Comparison of ENCODE assay signal across 8 cellular contexts in the genomic region with DNA sequence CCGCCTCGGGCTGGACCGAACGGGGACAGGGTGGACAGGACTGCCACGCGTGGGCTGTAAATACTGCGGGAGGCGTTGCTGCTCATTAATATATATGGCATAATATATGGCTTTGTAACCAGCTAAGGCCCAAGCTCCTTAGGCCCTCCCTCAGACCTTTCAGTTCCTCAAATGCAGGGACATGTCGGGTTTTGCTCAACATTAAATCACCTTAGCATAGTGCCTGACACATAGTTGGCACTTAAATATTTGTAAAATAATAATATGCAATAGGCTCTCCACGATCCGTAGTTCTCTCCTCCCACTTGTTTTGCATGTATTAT. TPM values are rescaled to one million over a fixed set of nuclear protein-coding genes. Genes with fewer than 3 reads are reported as not detected.
DNase-seq lines count a peak whose midpoint lies in the region; ATAC-seq and TF ChIP-seq lines count a peak whose summit lies in the region.

No MANE protein-coding gene starts in this region.

- no peak for TF ChIP-seq CTCF in fibroblast of lung (conservative IDR thresholded peaks at IDR 0.05 in 1 of 2, IDR thresholded peaks at IDR 0.05 in 1 of 2; ENCODE audit: low read depth in 1 of 2, low read length in 2 of 2)

- H3K9me3 Mint-ChIP-seq in activated naive CD4-positive, alpha-beta T cell treated with anti-CD3 and anti-CD28 coated beads for 36 hours, result no peaks in the 10 kb centered on the region

- peaks cover 45% of the 10 kb centered on the region for H3K4me1 Mint-ChIP-seq in activated naive CD4-positive, alpha-beta T cell treated with anti-CD3 and anti-CD28 coated beads for 36 hours (ENCODE audit: low read depth)

- peak overlapping the region; percentile 93 for H3K4me3 Mint-ChIP-seq in activated naive CD4-positive, alpha-beta T cell treated with anti-CD3 and anti-CD28 coated beads for 36 hours

- peaks cover 7% of the 10 kb centered on the region for H3K4me1 ChIP-seq in fibroblast of lung (ENCODE audit: control insufficient read depth, extremely low read depth, insufficient read depth, low read length)

- H3K36me3 Mint-ChIP-seq in activated naive CD4-positive, alpha-beta T cell treated with anti-CD3 and anti-CD28 coated beads for 36 hours (ENCODE audit: low read depth), result peaks cover 10% of the 10 kb centered on the region

- H4K20me1 ChIP-seq in fibroblast of lung (ENCODE audit: control insufficient read depth, extremely low read depth, insufficient read depth, low read length), result no peaks in the 10 kb centered on the region

- peak overlapping the region; percentile 85 for H3K27ac Mint-ChIP-seq in activated naive CD4-positive, alpha-beta T cell treated with anti-CD3 and anti-CD28 coated beads for 36 hours

- intact Hi-C loops in activated naive CD4-positive, alpha-beta T cell treated with anti-CD3 and anti-CD28 coated beads for 36 hours (cut with micrococcal nuclease), result loop anchor here (1.0 to 10.0 kb wide), 6 partner anchors 8 to 914 kb away; a partner anchor contains a TSS

- H3K9me3 ChIP-seq in fibroblast of lung (ENCODE audit: control insufficient read depth, insufficient read depth, low read depth, low read length), result no peaks in the 10 kb centered on the region

- H3K4me2 ChIP-seq in fibroblast of lung (ENCODE audit: extremely low read depth, insufficient read depth, low read length), result peak overlapping the region; percentile 79

- H3K27me3 Mint-ChIP-seq in activated naive CD4-positive, alpha-beta T cell treated with anti-CD3 and anti-CD28 coated beads for 36 hours (ENCODE audit: low read depth), result no peaks in the 10 kb centered on the region

- peak; percentile 67 for ATAC-seq in HG02943 (IDR thresholded peaks at IDR 0.05; ENCODE audit: low read depth, unreplicated experiment)

- peak overlapping the region; percentile 98 for H2AFZ ChIP-seq in fibroblast of lung (ENCODE audit: low read length)

- H3K36me3 ChIP-seq in fibroblast of lung (ENCODE audit: control insufficient read depth, insufficient read depth, low read length), result no peaks in the 10 kb centered on the region

- CTCF ChIA-PET in activated naive CD4-positive, alpha-beta T cell treated with anti-CD3 and anti-CD28 coated beads for 36 hours (lab: Charles Lee), result no interaction called here

- peaks cover 24% of the 10 kb centered on the region for H3K79me2 ChIP-seq in fibroblast of lung (ENCODE audit: control insufficient read depth, insufficient read depth, low read length)

- peak overlapping the region; percentile 73 to 93 (median 81) for H3K4me3 ChIP-seq in fibroblast of lung (replicated peaks in 1 of 4; ENCODE audit: control extremely low read depth in 1 of 4, insufficient read depth in 1 of 4, low read depth in 3 of 4, low read length in 4 of 4)

- no peaks in the 10 kb centered on the region for H3K27me3 ChIP-seq in fibroblast of lung (ENCODE audit: control insufficient read depth, insufficient read depth, low read length)

- H3K9ac ChIP-seq in fibroblast of lung (ENCODE audit: insufficient read depth, low read length), result peak overlapping the region; percentile 96

- H3K27ac ChIP-seq in fibroblast of lung (ENCODE audit: insufficient read depth, low read length), result peak overlapping the region; percentile 93

- no peak for DNase-seq in activated naive CD4-positive, alpha-beta T cell treated with anti-CD3 and anti-CD28 coated beads for 36 hours
- no peak for DNase-seq in activated naive CD4-positive, alpha-beta T cell (lab: John Stamatoyannopoulos, UW)
- DNase-seq in RPMI8226, result peak; percentile 84
- no peak for DNase-seq in fibroblast of lung (ENCODE audit: low read depth in 2 of 2)
- peak; percentile 52 for DNase-seq in pons (ENCODE audit: low spot score)
- no peak for DNase-seq in HK-2 (ENCODE audit: unreplicated experiment)
- no peak for DNase-seq in UCSD-AML1 (lab: John Stamatoyannopoulos, UW; ENCODE audit: unreplicated experiment)

RNA-seq across cellular contexts. Expression of a gene that starts 0.4 kb away (rescaled TPM):
- total RNA-seq in activated naive CD4-positive, alpha-beta T cell treated with anti-CD3 and anti-CD28 coated beads for 36 hours, result 10 to 100 TPM; 18.6 to 20.4 TPM
- 14.1 and 19.3 TPM in 2 replicates for total RNA-seq in fibroblast of lung
- 17.1 and 27.2 TPM in 2 replicates for polyA plus RNA-seq in fibroblast of lung
- 9.3 and 13.8 TPM in 2 replicates for polyA plus RNA-seq in fibroblast of lung (2012)
- polyA minus RNA-seq in fibroblast of lung (ENCODE audit: low replicate concordance), result 9.3 and 14.8 TPM in 2 replicates

Comparison
In these comparisons a context has a peak if more than half of its experiments do, and no peak if none do; other contexts are left out.
1. DNase-seq: peak in RPMI8226 (single experiment) and pons (single experiment); none in activated naive CD4-positive, alpha-beta T cell treated with anti-CD3 and anti-CD28 coated beads for 36 hours (single experiment), activated naive CD4-positive, alpha-beta T cell (0 of 4), fibroblast of lung (0 of 2), HK-2 (single experiment) and UCSD-AML1 (single experiment).